ENCODE assay signal across 10 cellular contexts in genomic region chr1:43935711-43936427, GRCh38. TPM values are rescaled to one million over a fixed set of nuclear protein-coding genes. Genes with fewer than 3 reads are reported as not detected.
A peak's percentile ranks its signal among the peaks of the same experiment; 100 is the strongest.
DNase-seq lines count a peak whose midpoint lies in the region; ATAC-seq and TF ChIP-seq lines count a peak whose summit lies in the region.
"Had no signal": no experiment of that assay in that cellular context is flagged by ENCODE, and none has a peak within 500 bp of the region (broad histone marks: within the 10 kb centered on the region; RNA-seq: fewer than 3 reads in every experiment).

No MANE protein-coding gene starts in this region.

- H3K36me3 Mint-ChIP-seq in naive thymus-derived CD4-positive, alpha-beta T cell = peaks cover 0 to 6% (median 4%) of the 10 kb centered on the region in 5 donors

- H3K27me3 ChIP-seq in HUES6 (ENCODE audit: control insufficient read depth, insufficient read depth, low read length) = peaks cover 32% of the 10 kb centered on the region
- peaks cover 9 to 19% of the 10 kb centered on the region in 2 donors for H3K27me3 ChIP-seq in naive thymus-derived CD4-positive, alpha-beta T cell (ENCODE audit: control insufficient read depth in 2 of 2, insufficient read depth in 2 of 2, low read length in 2 of 2)

- peaks cover 21 to 29% (median 26%) of the 10 kb centered on the region in 5 donors for H3K27me3 Mint-ChIP-seq in naive thymus-derived CD4-positive, alpha-beta T cell

- peak overlapping the region; percentile 1 for H3K9ac ChIP-seq in HUES6 (ENCODE audit: low read length)

- no peak for ATAC-seq in naive thymus-derived CD4-positive, alpha-beta T cell
- ATAC-seq: activated CD4-positive, alpha-beta T cell treated with anti-CD3 and anti-CD28 coated beads for 36 hours had no signal

- POLR2A ChIA-PET in AG04449 (lab: Yijun Ruan, JAX) = no interaction called here
- POLR2A ChIA-PET in naive thymus-derived CD4-positive, alpha-beta T cell (lab: Charles Lee) = interaction anchor here (0.6 kb wide), 1 partner anchor 1467 kb away, joined by 3 read pairs; no protein-coding TSS in a partner anchor

- H3K36me3 ChIP-seq in HUES6 (ENCODE audit: control insufficient read depth, insufficient read depth, low read length) = no peaks in the 10 kb centered on the region
- H3K36me3 ChIP-seq in naive thymus-derived CD4-positive, alpha-beta T cell (ENCODE audit: control insufficient read depth in 2 of 3, insufficient read depth in 3 of 3, low read length in 3 of 3) = no peaks in the 10 kb centered on the region

- H3K4me3 ChIP-seq in AG04449 (ENCODE audit: low read depth, low read length) (peak overlapping the region; percentile 27), HUES6 (ENCODE audit: low read depth, low read length) (peak overlapping the region; percentile 57)
- H3K4me3 ChIP-seq in naive thymus-derived CD4-positive, alpha-beta T cell (ENCODE audit: low read length) = no peak overlapping the region

- TF ChIP-seq CTCF in AG04449 (IDR thresholded peaks at IDR 0.05; ENCODE audit: insufficient read depth, low read length, missing control alignments) = no peak

- H3K4me3 Mint-ChIP-seq in naive thymus-derived CD4-positive, alpha-beta T cell = peak overlapping the region in 7 of 10 donors; percentile 17 to 83 (median 53)
- H3K4me3 Mint-ChIP-seq: activated CD4-positive, alpha-beta T cell treated with anti-CD3 and anti-CD28 coated beads for 36 hours had no signal

- H3K27ac ChIP-seq in HUES6 (ENCODE audit: low read depth, low read length) = no peak overlapping the region
- peak overlapping the region; percentile 19 for H3K27ac ChIP-seq in cingulate gyrus (ENCODE audit: low read depth, low read length)
- no peak overlapping the region for H3K27ac ChIP-seq in naive thymus-derived CD4-positive, alpha-beta T cell (ENCODE audit: low read depth, low read length)

- H3K4me1 ChIP-seq in HUES6 (ENCODE audit: control insufficient read depth, insufficient read depth, low read length) = peaks cover 44% of the 10 kb centered on the region
- H3K4me1 ChIP-seq in naive thymus-derived CD4-positive, alpha-beta T cell (ENCODE audit: control insufficient read depth in 2 of 2, insufficient read depth in 2 of 2, low read length in 2 of 2) = peaks cover 0 to 9% of the 10 kb centered on the region in 2 donors

- DNase-seq in AG04449 (ENCODE audit: low read depth, low spot score) (no peak), NCI-H1436 (lab: John Stamatoyannopoulos, UW) (no peak), D341Med (ENCODE audit: low spot score) (no peak), NCI-H128 (lab: John Stamatoyannopoulos, UW; ENCODE audit: unreplicated experiment) (no peak), DMS 273 treated with DMSO at 0.1 percent for 48 hours (lab: John Stamatoyannopoulos, UW) (no peak)
- no peak for DNase-seq in naive thymus-derived CD4-positive, alpha-beta T cell
- DNase-seq: hippocampal formation had no signal

- H3K4me1 Mint-ChIP-seq in naive thymus-derived CD4-positive, alpha-beta T cell = peaks cover 10 to 29% (median 14%) of the 10 kb centered on the region in 7 donors

- CTCF ChIA-PET in AG04449 (lab: Yijun Ruan, JAX) = interaction anchor here (1.0 to 14.4 kb wide), 35 partner anchors 11 to 709 kb away, joined by 3 to 1004 read pairs (median 10); partner anchors contain the start of genes IPO13, PTPRF and ST3GAL3
- CTCF ChIA-PET in naive thymus-derived CD4-positive, alpha-beta T cell (lab: Charles Lee) = interaction anchor here (1.0 to 3.8 kb wide), 9 partner anchors 8 to 408 kb away, joined by 3 to 50 read pairs (median 4); partner anchors contain the start of gene IPO13

- intact Hi-C loops in naive thymus-derived CD4-positive, alpha-beta T cell (cut with micrococcal nuclease) = loop anchor here (2.0 to 10.0 kb wide), 2 partner anchors 101 to 711 kb away; no protein-coding TSS in a partner anchor

- H3K9me3 Mint-ChIP-seq in naive thymus-derived CD4-positive, alpha-beta T cell = no peaks in the 10 kb centered on the region

- no peaks in the 10 kb centered on the region for H3K9me3 ChIP-seq in HUES6 (ENCODE audit: control insufficient read depth, insufficient read depth, low read depth, low read length)
- no peaks in the 10 kb centered on the region for H3K9me3 ChIP-seq in naive thymus-derived CD4-positive, alpha-beta T cell (ENCODE audit: control insufficient read depth in 2 of 3, low read length in 3 of 3)

- no peak overlapping the region for H3K27ac Mint-ChIP-seq in naive thymus-derived CD4-positive, alpha-beta T cell
- H3K27ac Mint-ChIP-seq: activated CD4-positive, alpha-beta T cell treated with anti-CD3 and anti-CD28 coated beads for 36 hours had no signal

RNA-seq across cellular contexts. Expression of gene ARTN, which starts 2.3 kb away (rescaled TPM):
- total RNA-seq in naive thymus-derived CD4-positive, alpha-beta T cell = 1 to 10 TPM in 1 of 5 experiments, under 1 TPM in 4; 0.51 to 2.2 (median 0.68) TPM
- polyA plus RNA-seq in naive thymus-derived CD4-positive, alpha-beta T cell = not detected

RNA-seq across cellular contexts. Expression of gene IPO13, which starts 10.9 kb away (rescaled TPM):
- total RNA-seq in naive thymus-derived CD4-positive, alpha-beta T cell = 10 to 100 TPM; 10.1 to 32.3 (median 17.0) TPM
- polyA plus RNA-seq in naive thymus-derived CD4-positive, alpha-beta T cell = 10 to 100 TPM; 13.0 to 15.2 TPM

RNA-seq across cellular contexts. Expression of gene DPH2, which starts 33.9 kb away (rescaled TPM):
- total RNA-seq in naive thymus-derived CD4-positive, alpha-beta T cell = 10 to 100 TPM; 21.3 to 40.1 (median 29.4) TPM
- polyA plus RNA-seq in naive thymus-derived CD4-positive, alpha-beta T cell = 10 to 100 TPM; 29.4 to 40.9 TPM

RNA-seq across cellular contexts. Expression of gene ATP6V0B, which starts 38.9 kb away (rescaled TPM):
- 100 to 1,000 TPM in 2 of 5 experiments, 10 to 100 TPM in 3; 47.3 to 152 (median 69.3) TPM for total RNA-seq in naive thymus-derived CD4-positive, alpha-beta T cell
- polyA plus RNA-seq in naive thymus-derived CD4-positive, alpha-beta T cell = 100 to 1,000 TPM; 147 to 166 TPM

RNA-seq across cellular contexts. Expression of gene B4GALT2, which starts 43.1 kb away (rescaled TPM):
- 10 to 100 TPM in 1 of 5 experiments, 1 to 10 TPM in 2, under 1 TPM in 2; 0.49 to 16.9 (median 1.6) TPM for total RNA-seq in naive thymus-derived CD4-positive, alpha-beta T cell
- polyA plus RNA-seq in naive thymus-derived CD4-positive, alpha-beta T cell = not detected
